In the genomic region with DNA sequence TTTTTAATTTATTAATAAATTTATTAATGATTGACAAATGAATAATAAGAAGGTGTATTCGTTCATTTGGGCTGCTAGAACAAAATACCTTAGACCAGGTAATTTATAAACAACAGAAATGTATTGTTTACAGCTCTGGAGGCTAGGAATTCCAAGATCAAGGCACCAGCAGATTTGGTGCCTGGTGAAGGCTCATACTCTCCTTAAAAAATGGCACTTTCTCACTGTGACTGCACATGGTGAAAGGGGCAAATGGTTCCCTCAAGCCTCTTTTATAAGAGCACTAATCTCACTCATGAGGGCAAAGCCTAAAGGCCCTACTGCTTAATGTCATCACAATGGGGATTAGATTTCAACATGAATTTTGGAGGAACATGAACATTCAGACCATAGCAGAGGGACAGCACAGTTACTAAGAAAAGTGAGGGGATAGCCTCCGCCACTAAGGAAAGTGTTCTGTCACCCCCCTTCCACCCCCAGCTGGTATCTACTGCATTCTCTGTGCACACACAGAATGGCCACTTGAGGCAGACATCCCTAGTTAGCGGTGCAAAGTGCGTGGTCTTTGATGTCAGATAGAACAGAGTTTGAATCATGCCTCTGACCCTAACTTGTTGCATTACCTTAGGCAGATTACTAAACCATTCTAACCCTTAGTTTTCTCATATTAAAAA, we compare ENCODE assay signal across 10 cellular contexts.
DNase-seq lines count a peak whose midpoint lies in the region; ATAC-seq and TF ChIP-seq lines count a peak whose summit lies in the region.
"Had no signal": no experiment of that assay in that cellular context is flagged by ENCODE, and none has a peak within 500 bp of the region (broad histone marks: within the 10 kb centered on the region; RNA-seq: fewer than 3 reads in every experiment).

No MANE protein-coding gene starts in this region.

- DNase-seq in NCI-H2227 (lab: John Stamatoyannopoulos, UW; ENCODE audit: unreplicated experiment) (peak; percentile 9), NCI-H2227 treated with DMSO at 0.1 percent for 48 hours (lab: John Stamatoyannopoulos, UW) (no peak), HEK293T (ENCODE audit: extremely low spot score) (peak; percentile 54), left kidney (ENCODE audit: low read depth, low spot score) (peak; percentile 63), HuH-7.5 (ENCODE audit: low spot score) (no peak)
- peak; percentile 11 for DNase-seq in T-helper 2 cell treated with Interferon-gamma antibody and Interleukin-4, amounts not matched to agents 5 μg/mL and 100 μg/mL, for 36 hours (ENCODE audit: low spot score)
- DNase-seq: heart right ventricle, NCI-H2171 had no signal

- peaks cover 4% of the 10 kb centered on the region for H3K4me1 Mint-ChIP-seq in T-helper 2 cell treated with Interferon-gamma antibody and Interleukin-4, amounts not matched to agents 5 μg/mL and 100 μg/mL, for 36 hours (ENCODE audit: low read depth)

- CTCF ChIA-PET in HEK293T (lab: Yijun Ruan, JAX) = interaction anchor here (0.7 kb wide), 1 partner anchor 47 kb away, joined by 3 read pairs; no protein-coding TSS in a partner anchor

- H3K36me3 Mint-ChIP-seq in T-helper 2 cell treated with Interferon-gamma antibody and Interleukin-4, amounts not matched to agents 5 μg/mL and 100 μg/mL, for 36 hours (ENCODE audit: low read depth) = no peaks in the 10 kb centered on the region

- ATAC-seq in GM19467 (IDR thresholded peaks at IDR 0.05; ENCODE audit: unreplicated experiment) = no peak
- no peak for ATAC-seq in HG02588 (IDR thresholded peaks at IDR 0.05; ENCODE audit: unreplicated experiment)
- ATAC-seq: heart right ventricle had no signal

- peaks cover 2% of the 10 kb centered on the region for H3K27me3 Mint-ChIP-seq in T-helper 2 cell treated with Interferon-gamma antibody and Interleukin-4, amounts not matched to agents 5 μg/mL and 100 μg/mL, for 36 hours (ENCODE audit: low read depth)

- H3K4me3 Mint-ChIP-seq in T-helper 2 cell treated with Interferon-gamma antibody and Interleukin-4, amounts not matched to agents 5 μg/mL and 100 μg/mL, for 36 hours = no peak overlapping the region

- POLR2A ChIA-PET in HEK293T (lab: Yijun Ruan, JAX) = no interaction called here

- no peaks in the 10 kb centered on the region for H3K9me3 Mint-ChIP-seq in T-helper 2 cell treated with Interferon-gamma antibody and Interleukin-4, amounts not matched to agents 5 μg/mL and 100 μg/mL, for 36 hours

- H3K27ac Mint-ChIP-seq in T-helper 2 cell treated with Interferon-gamma antibody and Interleukin-4, amounts not matched to agents 5 μg/mL and 100 μg/mL, for 36 hours = no peak overlapping the region

TF ChIP-seq in HEK293T, 16 proteins besides CTCF, POLR2A, EP300 and RAD21:
- TF ChIP-seq ARNT (IDR thresholded peaks at IDR 0.05) (no peak), SP1 (IDR thresholded peaks at IDR 0.05) (no peak), ELF4 (IDR thresholded peaks at IDR 0.05) (no peak), FOXA1 (IDR thresholded peaks at IDR 0.05) (no peak), FOXM1 (IDR thresholded peaks at IDR 0.05; ENCODE audit: borderline replicate concordance) (no peak), CTBP1 (IDR thresholded peaks at IDR 0.05; ENCODE audit: borderline replicate concordance) (no peak), LEF1 (IDR thresholded peaks at IDR 0.05; ENCODE audit: borderline replicate concordance) (no peak), L3MBTL2 (conservative IDR thresholded peaks at IDR 0.05) (no peak), ZNF384 (IDR thresholded peaks at IDR 0.05) (no peak), TARDBP (IDR thresholded peaks at IDR 0.05) (no peak), NFRKB (IDR thresholded peaks at IDR 0.05) (no peak), BHLHE40 (IDR thresholded peaks at IDR 0.05; ENCODE audit: borderline replicate concordance) (no peak)

Comparison
In these comparisons a context has a peak if more than half of its experiments do, and no peak if none do; other contexts are left out.
1. DNase-seq: peak in NCI-H2227 (single experiment), HEK293T (single experiment), T-helper 2 cell treated with Interferon-gamma antibody and Interleukin-4, amounts not matched to agents 5 μg/mL and 100 μg/mL, for 36 hours (single experiment) and left kidney (single experiment); none in NCI-H2227 treated with DMSO at 0.1 percent for 48 hours (single experiment) and HuH-7.5 (single experiment).